ENCODE assay signal across 16 cellular contexts in the genomic region with DNA sequence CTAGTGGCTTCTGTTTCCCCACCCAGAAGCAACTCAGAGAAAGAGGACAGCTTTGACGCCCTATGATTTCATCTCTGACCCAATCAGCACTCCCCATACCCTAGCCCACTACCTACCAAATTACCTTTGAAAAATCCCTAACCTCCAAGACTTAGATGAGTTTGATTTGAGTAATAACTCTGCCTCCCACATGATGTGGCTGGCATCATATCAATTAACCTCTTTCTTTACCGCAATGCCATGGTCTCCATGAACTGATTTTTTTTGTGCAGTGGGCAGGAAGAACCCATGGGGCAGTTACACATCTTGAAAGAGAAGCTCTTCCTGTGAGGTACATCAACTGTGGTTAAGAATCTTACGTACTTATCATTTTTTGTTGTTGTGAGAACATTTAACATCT. TPM values are rescaled to one million over a fixed set of nuclear protein-coding genes. Genes with fewer than 3 reads are reported as not detected.
DNase-seq lines count a peak whose midpoint lies in the region; ATAC-seq and TF ChIP-seq lines count a peak whose summit lies in the region.
"Had no signal": no experiment of that assay in that cellular context is flagged by ENCODE, and none has a peak within 500 bp of the region (broad histone marks: within the 10 kb centered on the region; RNA-seq: fewer than 3 reads in every experiment).

No MANE protein-coding gene starts in this region.

- POLR2A ChIA-PET in CD8-positive, alpha-beta memory T cell (lab: Charles Lee) = interaction anchor here (1.0 kb wide), 1 partner anchor 57 kb away, joined by 5 read pairs; no protein-coding TSS in a partner anchor
- POLR2A ChIA-PET in naive thymus-derived CD4-positive, alpha-beta T cell (lab: Charles Lee) = interaction anchor here (0.6 to 0.8 kb wide), 4 partner anchors 55 to 393 kb away, joined by 3 to 4 read pairs (median 3); no protein-coding TSS in a partner anchor
- POLR2A ChIA-PET in Caco-2 (lab: Charles Lee) = no interaction called here
- POLR2A ChIA-PET in HEK293T (lab: Yijun Ruan, JAX) = no interaction called here

- H3K4me3 Mint-ChIP-seq in CD4-positive, CD25-positive, alpha-beta regulatory T cell = peak overlapping the region; percentile 40 to 61 (median 56)
- peak overlapping the region; percentile 9 to 72 (median 33) for H3K4me3 Mint-ChIP-seq in CD8-positive, alpha-beta memory T cell
- H3K4me3 Mint-ChIP-seq in activated naive CD4-positive, alpha-beta T cell treated with anti-CD3 and anti-CD28 coated beads, Interleukin-2, amount 50 U/mL, for 24 hours = peak overlapping the region; percentile 16
- H3K4me3 Mint-ChIP-seq in naive thymus-derived CD4-positive, alpha-beta T cell = peak overlapping the region in 9 of 10 donors; percentile 12 to 70 (median 59)
- no peak overlapping the region for H3K4me3 Mint-ChIP-seq in Caco-2 (ENCODE audit: unreplicated experiment)

- H3K4me3 ChIP-seq in CD4-positive, CD25-positive, alpha-beta regulatory T cell (ENCODE audit: low read depth, low read length) = peak overlapping the region; percentile 65
- no peak overlapping the region for H3K4me3 ChIP-seq in CD8-positive, alpha-beta memory T cell (ENCODE audit: low read length)
- no peak overlapping the region for H3K4me3 ChIP-seq in naive thymus-derived CD4-positive, alpha-beta T cell (ENCODE audit: low read length)
- H3K4me3 ChIP-seq in Caco-2 (ENCODE audit: low read depth, low read length) (no peak overlapping the region), right atrium auricular region (no peak overlapping the region)
- H3K4me3 ChIP-seq: upper lobe of right lung had no signal

- ATAC-seq in CD4-positive, CD25-positive, alpha-beta regulatory T cell (ENCODE audit: low read depth in 2 of 2) = peak; percentile 89 to 90
- ATAC-seq in naive thymus-derived CD4-positive, alpha-beta T cell = peak; percentile 95
- ATAC-seq: upper lobe of right lung had no signal

- no peaks in the 10 kb centered on the region for H3K36me3 Mint-ChIP-seq in CD4-positive, CD25-positive, alpha-beta regulatory T cell
- H3K36me3 Mint-ChIP-seq in CD8-positive, alpha-beta memory T cell = peaks cover 0 to 13% (median 4%) of the 10 kb centered on the region in 3 donors
- peaks cover 5% of the 10 kb centered on the region for H3K36me3 Mint-ChIP-seq in activated naive CD4-positive, alpha-beta T cell treated with anti-CD3 and anti-CD28 coated beads, Interleukin-2, amount 50 U/mL, for 24 hours
- H3K36me3 Mint-ChIP-seq in naive thymus-derived CD4-positive, alpha-beta T cell = peaks cover 0 to 40% (median 10%) of the 10 kb centered on the region in 5 donors
- peaks cover 4% of the 10 kb centered on the region for H3K36me3 Mint-ChIP-seq in Caco-2 (ENCODE audit: insufficient read depth, unreplicated experiment)

- no TSS peak for BruUV-seq in Caco-2 (replicated peaks; lab: Mats Ljungman, UMichigan)

- peak overlapping the region; percentile 79 to 94 (median 93) for H3K27ac Mint-ChIP-seq in CD4-positive, CD25-positive, alpha-beta regulatory T cell
- H3K27ac Mint-ChIP-seq in CD8-positive, alpha-beta memory T cell = peak overlapping the region in 6 of 8 donors; percentile 21 to 81 (median 46)
- H3K27ac Mint-ChIP-seq in activated naive CD4-positive, alpha-beta T cell treated with anti-CD3 and anti-CD28 coated beads, Interleukin-2, amount 50 U/mL, for 24 hours = no peak overlapping the region
- H3K27ac Mint-ChIP-seq in naive thymus-derived CD4-positive, alpha-beta T cell = peak overlapping the region in 8 of 9 donors; percentile 62 to 91 (median 84)
- H3K27ac Mint-ChIP-seq in Caco-2 (ENCODE audit: unreplicated experiment) = no peak overlapping the region

- peak overlapping the region; percentile 51 for H3K27ac ChIP-seq in CD4-positive, CD25-positive, alpha-beta regulatory T cell (ENCODE audit: insufficient read depth, low read length, poor library complexity, severe bottlenecking)
- no peak overlapping the region for H3K27ac ChIP-seq in CD8-positive, alpha-beta memory T cell (ENCODE audit: low read depth, low read length)
- no peak overlapping the region for H3K27ac ChIP-seq in naive thymus-derived CD4-positive, alpha-beta T cell (ENCODE audit: low read depth, low read length)
- no peak overlapping the region for H3K27ac ChIP-seq in right atrium auricular region
- H3K27ac ChIP-seq: neutrophil, upper lobe of right lung had no signal

- TF ChIP-seq CTCF in Caco-2 (IDR thresholded peaks at IDR 0.05; ENCODE audit: insufficient read depth in 1 of 2, low read depth in 1 of 2, low read length in 1 of 2, severe bottlenecking in 1 of 2, unreplicated experiment in 1 of 2) (no peak), right atrium auricular region (IDR thresholded peaks at IDR 0.05) (no peak)

- intact Hi-C loops in naive thymus-derived CD4-positive, alpha-beta T cell (cut with micrococcal nuclease) = loop anchor here in 1 of 2 donors (5.0 kb wide), 1 partner anchor 243 kb away; no protein-coding TSS in a partner anchor
- intact Hi-C loops in Caco-2 (cut with micrococcal nuclease; ENCODE audit: unreplicated experiment) = no loop called here

- CTCF ChIA-PET in CD8-positive, alpha-beta memory T cell (lab: Charles Lee) = interaction anchor here (1.3 to 1.5 kb wide), 2 partner anchors 51 to 59 kb away, joined by 3 read pairs; no protein-coding TSS in a partner anchor
- CTCF ChIA-PET in naive thymus-derived CD4-positive, alpha-beta T cell (lab: Charles Lee) = interaction anchor here (0.6 kb wide), 1 partner anchor 390 kb away, joined by 6 read pairs; no protein-coding TSS in a partner anchor
- CTCF ChIA-PET in Caco-2 (lab: Charles Lee) = no interaction called here
- CTCF ChIA-PET in HEK293T (lab: Yijun Ruan, JAX) = no interaction called here

- H3K9me3 Mint-ChIP-seq in CD4-positive, CD25-positive, alpha-beta regulatory T cell = peaks cover 3 to 16% (median 7%) of the 10 kb centered on the region in 7 donors
- H3K9me3 Mint-ChIP-seq in CD8-positive, alpha-beta memory T cell = peaks cover 8 to 13% (median 10%) of the 10 kb centered on the region in 5 donors
- H3K9me3 Mint-ChIP-seq in activated naive CD4-positive, alpha-beta T cell treated with anti-CD3 and anti-CD28 coated beads, Interleukin-2, amount 50 U/mL, for 24 hours = peaks cover 11% of the 10 kb centered on the region
- H3K9me3 Mint-ChIP-seq in naive thymus-derived CD4-positive, alpha-beta T cell = peaks cover 0 to 38% (median 13%) of the 10 kb centered on the region in 11 donors
- peaks cover 47% of the 10 kb centered on the region for H3K9me3 Mint-ChIP-seq in Caco-2 (ENCODE audit: unreplicated experiment)

- peaks cover 26% of the 10 kb centered on the region for H3K4me1 ChIP-seq in CD4-positive, CD25-positive, alpha-beta regulatory T cell (ENCODE audit: control insufficient read depth, insufficient read depth, low read length, poor library complexity, severe bottlenecking)
- H3K4me1 ChIP-seq in CD8-positive, alpha-beta memory T cell (ENCODE audit: insufficient read depth, low read length) = peaks cover 19% of the 10 kb centered on the region
- peaks cover 6 to 20% of the 10 kb centered on the region in 2 donors for H3K4me1 ChIP-seq in naive thymus-derived CD4-positive, alpha-beta T cell (ENCODE audit: control insufficient read depth in 2 of 2, insufficient read depth in 2 of 2, low read length in 2 of 2)
- H3K4me1 ChIP-seq in Caco-2 (peaks cover 5% of the 10 kb centered on the region; the same call in 1 of the 2 replicates), right atrium auricular region (no peaks in the 10 kb centered on the region)
- H3K4me1 ChIP-seq: upper lobe of right lung had no signal

- peaks cover 23 to 41% (median 26%) of the 10 kb centered on the region in 4 donors for H3K4me1 Mint-ChIP-seq in CD4-positive, CD25-positive, alpha-beta regulatory T cell
- peaks cover 22 to 33% (median 27%) of the 10 kb centered on the region in 3 donors for H3K4me1 Mint-ChIP-seq in CD8-positive, alpha-beta memory T cell
- H3K4me1 Mint-ChIP-seq in activated naive CD4-positive, alpha-beta T cell treated with anti-CD3 and anti-CD28 coated beads, Interleukin-2, amount 50 U/mL, for 24 hours = peaks cover 35% of the 10 kb centered on the region
- H3K4me1 Mint-ChIP-seq in naive thymus-derived CD4-positive, alpha-beta T cell = peaks cover 23 to 55% (median 33%) of the 10 kb centered on the region in 7 donors
- H3K4me1 Mint-ChIP-seq in Caco-2 (ENCODE audit: low read depth, unreplicated experiment) = no peaks in the 10 kb centered on the region

- H3K36me3 ChIP-seq in CD4-positive, CD25-positive, alpha-beta regulatory T cell (ENCODE audit: control insufficient read depth, insufficient read depth, low read length) = no peaks in the 10 kb centered on the region
- H3K36me3 ChIP-seq in CD8-positive, alpha-beta memory T cell (ENCODE audit: insufficient read depth, low read length) = no peaks in the 10 kb centered on the region
- H3K36me3 ChIP-seq in naive thymus-derived CD4-positive, alpha-beta T cell (ENCODE audit: control insufficient read depth in 2 of 3, insufficient read depth in 3 of 3, low read length in 3 of 3) = no peaks in the 10 kb centered on the region
- H3K36me3 ChIP-seq in Caco-2 (ENCODE audit: control insufficient read depth, insufficient read depth, low read length) (no peaks in the 10 kb centered on the region), right atrium auricular region (no peaks in the 10 kb centered on the region)
- H3K36me3 ChIP-seq: neutrophil, upper lobe of right lung had no signal

- no peaks in the 10 kb centered on the region for H3K27me3 ChIP-seq in CD4-positive, CD25-positive, alpha-beta regulatory T cell (ENCODE audit: control insufficient read depth, insufficient read depth, low read length)
- H3K27me3 ChIP-seq in CD8-positive, alpha-beta memory T cell (ENCODE audit: insufficient read depth, low read length, poor library complexity, severe bottlenecking) = no peaks in the 10 kb centered on the region
- H3K27me3 ChIP-seq in naive thymus-derived CD4-positive, alpha-beta T cell (ENCODE audit: control insufficient read depth in 2 of 2, insufficient read depth in 2 of 2, low read length in 2 of 2) = no peaks in the 10 kb centered on the region
- H3K27me3 ChIP-seq in Caco-2 (replicated peaks; ENCODE audit: control insufficient read depth, insufficient read depth, low read length) (no peaks in the 10 kb centered on the region), right atrium auricular region (no peaks in the 10 kb centered on the region)
- H3K27me3 ChIP-seq: neutrophil, upper lobe of right lung had no signal

- DNase-seq in CD4-positive, CD25-positive, alpha-beta regulatory T cell = peak; percentile 32 to 82 (median 72)
- DNase-seq in CD8-positive, alpha-beta memory T cell = peak in 2 of 5 donors; percentile 80 to 86
- peak in 7 of 9 donors; percentile 57 to 87 (median 80) for DNase-seq in naive thymus-derived CD4-positive, alpha-beta T cell
- DNase-seq in Caco-2 = no peak
- DNase-seq in right atrium auricular region (ENCODE audit: low spot score) = no peak
- no peak for DNase-seq in HEK293T (ENCODE audit: extremely low spot score)
- DNase-seq: activated CD4-positive, CD25-positive, alpha-beta regulatory T cell; foreskin melanocyte; GOT3; NCI-H748 treated with DMSO at 0.1 percent for 48 hours; OCI-M1; SIG-M5; upper lobe of right lung had no signal

- H3K27me3 Mint-ChIP-seq in CD4-positive, CD25-positive, alpha-beta regulatory T cell = peaks cover 8% of the 10 kb centered on the region
- peaks cover 0 to 1% of the 10 kb centered on the region in 2 donors for H3K27me3 Mint-ChIP-seq in CD8-positive, alpha-beta memory T cell
- H3K27me3 Mint-ChIP-seq in activated naive CD4-positive, alpha-beta T cell treated with anti-CD3 and anti-CD28 coated beads, Interleukin-2, amount 50 U/mL, for 24 hours = no peaks in the 10 kb centered on the region
- H3K27me3 Mint-ChIP-seq in naive thymus-derived CD4-positive, alpha-beta T cell = peaks cover 0 to 2% (median 0%) of the 10 kb centered on the region in 5 donors
- no peaks in the 10 kb centered on the region for H3K27me3 Mint-ChIP-seq in Caco-2 (ENCODE audit: insufficient read depth, unreplicated experiment)

- H3K9me3 ChIP-seq in CD4-positive, CD25-positive, alpha-beta regulatory T cell (ENCODE audit: control insufficient read depth in 2 of 2, low read length in 2 of 2) = peaks cover 6 to 14% of the 10 kb centered on the region in 2 experiments
- no peaks in the 10 kb centered on the region for H3K9me3 ChIP-seq in CD8-positive, alpha-beta memory T cell (ENCODE audit: low read length)
- peaks cover 0 to 9% (median 0%) of the 10 kb centered on the region in 3 experiments for H3K9me3 ChIP-seq in naive thymus-derived CD4-positive, alpha-beta T cell (ENCODE audit: control insufficient read depth in 2 of 3, low read length in 3 of 3)
- H3K9me3 ChIP-seq in Caco-2 (peaks cover 35% of the 10 kb centered on the region), right atrium auricular region (peaks cover 0 to 6% of the 10 kb centered on the region in 2 donors)
- H3K9me3 ChIP-seq: upper lobe of right lung had no signal

RNA-seq across cellular contexts. Expression of a gene that starts 25.5 kb away (rescaled TPM):
- not detected for total RNA-seq in CD4-positive, CD25-positive, alpha-beta regulatory T cell
- under 1 TPM in 1 of 4 donors, not detected in 3; 0.60 TPM for polyA plus RNA-seq in CD4-positive, CD25-positive, alpha-beta regulatory T cell
- under 1 TPM in 1 of 2 experiments, not detected in 1; 0.20 TPM for total RNA-seq in CD8-positive, alpha-beta memory T cell
- polyA plus RNA-seq in CD8-positive, alpha-beta memory T cell = not detected
- total RNA-seq in naive thymus-derived CD4-positive, alpha-beta T cell = under 1 TPM in 1 of 5 experiments, not detected in 4; 0.56 TPM
- polyA plus RNA-seq in naive thymus-derived CD4-positive, alpha-beta T cell = not detected
- total RNA-seq in Caco-2 (2022) = 62.0 and 101 TPM in 2 replicates
- 10 to 100 TPM; 79.6 to 93.2 TPM for total RNA-seq in right atrium auricular region
- total RNA-seq: T-helper 2 cell treated with Interferon-gamma antibody and Interleukin-4, amounts not matched to agents 100 ng/mL and 5 ng/mL, for 36 hours had no signal

Comparison
In these comparisons a context has a peak if more than half of its experiments do, and no peak if none do; other contexts are left out.
1. DNase-seq: peak in CD4-positive, CD25-positive, alpha-beta regulatory T cell (3 of 3) and naive thymus-derived CD4-positive, alpha-beta T cell (7 of 9); none in Caco-2 (0 of 2), right atrium auricular region (single experiment) and HEK293T (single experiment).
2. H3K27ac Mint-ChIP-seq: peak in CD4-positive, CD25-positive, alpha-beta regulatory T cell (3 of 3), CD8-positive, alpha-beta memory T cell (6 of 8) and naive thymus-derived CD4-positive, alpha-beta T cell (8 of 9); none in activated naive CD4-positive, alpha-beta T cell treated with anti-CD3 and anti-CD28 coated beads, Interleukin-2, amount 50 U/mL, for 24 hours (single experiment) and Caco-2 (single experiment).
3. RNA of a gene that starts 25.5 kb away (total RNA-seq): 62.0 to 101 TPM in Caco-2 and 79.6 to 93.2 TPM in right atrium auricular region; 0.20 TPM in CD8-positive, alpha-beta memory T cell, not detected in CD4-positive, CD25-positive, alpha-beta regulatory T cell (single experiment) and 0.56 TPM in naive thymus-derived CD4-positive, alpha-beta T cell; every median in the first group is over 10 times any median in the second.
4. CTCF ChIA-PET loops: an anchor here in CD8-positive, alpha-beta memory T cell (1.3 to 1.5 kb wide) and naive thymus-derived CD4-positive, alpha-beta T cell (0.6 kb wide); none called in Caco-2 and HEK293T.
5. POLR2A ChIA-PET loops: an anchor here in CD8-positive, alpha-beta memory T cell (1.0 kb wide) and naive thymus-derived CD4-positive, alpha-beta T cell (0.6 to 0.8 kb wide); none called in Caco-2 and HEK293T.